In the genomic region with DNA sequence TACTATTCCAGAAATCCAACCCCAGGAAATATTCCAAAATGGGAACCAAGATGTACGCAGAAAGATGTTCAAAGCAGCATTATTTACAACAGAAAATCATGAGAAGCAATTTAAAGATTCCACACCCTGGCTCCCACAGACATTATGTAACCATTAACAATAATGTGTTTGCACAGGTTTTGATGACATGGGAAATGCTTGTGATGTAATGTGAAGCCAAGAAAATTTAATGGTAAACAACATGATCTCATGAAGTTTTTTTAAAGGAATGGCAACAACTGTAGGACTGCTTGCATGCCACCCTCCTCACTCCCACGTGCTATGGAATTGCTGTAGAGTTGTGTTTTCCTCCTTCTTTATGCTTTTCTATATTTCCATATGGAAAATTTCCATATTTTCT, we compare ENCODE assay signal across 19 cellular contexts.
"Had no signal": no experiment of that assay in that cellular context is flagged by ENCODE, and none has a peak within 500 bp of the region (broad histone marks: within the 10 kb centered on the region; RNA-seq: fewer than 3 reads in every experiment).

No MANE protein-coding gene starts in this region.

- H3K27me3 ChIP-seq: adrenal gland, foreskin keratinocyte, left lung, sigmoid colon, testis had no signal

- H3K4me3 Mint-ChIP-seq: activated CD4-positive, alpha-beta T cell treated with anti-CD3 and anti-CD28 coated beads, Interleukin-2, amount 10 ng/mL, durations not matched to agents 7 days and 5 days; activated naive CD4-positive, alpha-beta T cell treated with anti-CD3 and anti-CD28 coated beads, Interleukin-2, amount 10 ng/mL, durations not matched to agents 7 days and 5 days; memory B cell; nephron progenitor cell; T-helper 1 cell treated with Interleukin-12 subunit alpha and Interleukin-12 subunit beta and Interleukin-4 antibody, amounts not matched to agents 30 μg/mL and 1 μg/mL, for 36 hours had no signal

- H3K4me1 ChIP-seq: testis had no signal

- H3K9me3 ChIP-seq: adrenal gland, left lung, prostate gland, sigmoid colon, testis had no signal

- H3K27ac ChIP-seq: foreskin keratinocyte, left lung, sigmoid colon, testis had no signal

- H3K36me3 Mint-ChIP-seq: activated naive CD4-positive, alpha-beta T cell treated with anti-CD3 and anti-CD28 coated beads, Interleukin-2, amount 10 ng/mL, durations not matched to agents 7 days and 5 days; memory B cell had no signal

- H3K36me3 ChIP-seq: adrenal gland, left lung, prostate gland, sigmoid colon had no signal

- DNase-seq: activated CD4-positive, alpha-beta T cell treated with anti-CD3 and anti-CD28 coated beads, Interleukin-2, amount 10 ng/mL, durations not matched to agents 7 days and 5 days; activated CD4-positive, CD25-positive, alpha-beta regulatory T cell; activated naive CD4-positive, alpha-beta T cell treated with anti-CD3 and anti-CD28 coated beads, Interleukin-2, amount 10 ng/mL, durations not matched to agents 7 days and 5 days; activated T-cell treated with anti-CD3 and anti-CD28 coated beads for 4 hours; adrenal gland; cerebellar nuclear complex; dermis blood vessel endothelial cell; erythroblast; foreskin keratinocyte; nephron progenitor cell; sigmoid colon; stimulated activated CD4-positive, alpha-beta T cell treated with anti-CD3 and anti-CD28 coated beads, Interleukin-2, amount 100 ng/mL, for 48 hours; stimulated activated naive CD8-positive, alpha-beta T cell treated with anti-CD3 and anti-CD28 coated beads, Interleukin-15, Interleukin-2, amounts not matched to agents 100 U/mL and 50 U/mL, for 24 hours; testis had no signal

- H3K4me3 ChIP-seq: adrenal gland, left lung, prostate gland, sigmoid colon, testis had no signal

- H3K9me3 Mint-ChIP-seq: activated CD4-positive, alpha-beta T cell treated with anti-CD3 and anti-CD28 coated beads, Interleukin-2, amount 10 ng/mL, durations not matched to agents 7 days and 5 days; activated naive CD4-positive, alpha-beta T cell treated with anti-CD3 and anti-CD28 coated beads, Interleukin-2, amount 10 ng/mL, durations not matched to agents 7 days and 5 days; activated T-helper 2 cell treated with anti-CD3 and anti-CD28 coated beads, Interferon-gamma antibody, Interleukin-2, Interleukin-4, amounts not matched to agents 10 μg/mL and 5 μg/mL and 100 μg/mL, durations not matched to agents 14 hours and 24 hours and 36 hours; memory B cell; nephron progenitor cell; T-helper 1 cell treated with Interleukin-12 subunit alpha and Interleukin-12 subunit beta and Interleukin-4 antibody, amounts not matched to agents 30 μg/mL and 1 μg/mL, for 36 hours had no signal

- ATAC-seq: foreskin keratinocyte; left lung; stimulated activated naive CD8-positive, alpha-beta T cell treated with anti-CD3 and anti-CD28 coated beads, Interleukin-15, Interleukin-2, amounts not matched to agents 100 U/mL and 50 U/mL, for 24 hours had no signal

- H3K4me1 Mint-ChIP-seq: memory B cell had no signal
